In genomic region chr2:55875434-55876135, GRCh38 we compare ENCODE assay signal across 12 cellular contexts. TPM values are rescaled to one million over a fixed set of nuclear protein-coding genes. Genes with fewer than 3 reads are reported as not detected.
A peak's percentile ranks its signal among the peaks of the same experiment; 100 is the strongest.
DNase-seq lines count a peak whose midpoint lies in the region; ATAC-seq and TF ChIP-seq lines count a peak whose summit lies in the region.
"Had no signal": no experiment of that assay in that cellular context is flagged by ENCODE, and none has a peak within 500 bp of the region (broad histone marks: within the 10 kb centered on the region; RNA-seq: fewer than 3 reads in every experiment).

No MANE protein-coding gene starts in this region.

- no peak for TF ChIP-seq POLR2A in right lobe of liver (IDR thresholded peaks at IDR 0.05)

- 33% methylated on average over 4 of the region's 4 CpGs for WGBS in right lobe of liver (ENCODE audit: insufficient coverage, low coverage, low lambda C conversion rate, missing lambda C conversion rate)
- WGBS in endodermal cell (ENCODE audit: insufficient coverage in 1 of 2, insufficient read length in 1 of 2), 2 experiments: 76 to 78% methylated on average over 3 to 4 of the region's 4 CpGs

- no peaks in the 10 kb centered on the region for H3K36me3 Mint-ChIP-seq in activated T-cell treated with anti-CD3 and anti-CD28 coated beads, Interleukin-2, amount 50 U/mL, for 4 hours (ENCODE audit: insufficient read depth)
- no peaks in the 10 kb centered on the region for H3K36me3 Mint-ChIP-seq in endodermal cell (ENCODE audit: low read depth)

- intact Hi-C loops in right lobe of liver (cut with DNase I): no loop called here

- H3K36me3 ChIP-seq in adipocyte (ENCODE audit: control insufficient read depth, insufficient read depth, low read length, severe bottlenecking): peaks cover 69% of the 10 kb centered on the region
- no peaks in the 10 kb centered on the region for H3K36me3 ChIP-seq in right lobe of liver
- H3K36me3 ChIP-seq in endodermal cell (ENCODE audit: control insufficient read depth, insufficient read depth, low read length): no peaks in the 10 kb centered on the region
- H3K36me3 ChIP-seq: colonic mucosa had no signal

- no peak overlapping the region for H3K27ac Mint-ChIP-seq in endodermal cell
- H3K27ac Mint-ChIP-seq: CD4-positive, alpha-beta T cell had no signal

- H3K27me3 Mint-ChIP-seq in activated T-cell treated with anti-CD3 and anti-CD28 coated beads, Interleukin-2, amount 50 U/mL, for 4 hours (ENCODE audit: low read depth): peaks cover 2% of the 10 kb centered on the region
- no peaks in the 10 kb centered on the region for H3K27me3 Mint-ChIP-seq in endodermal cell (ENCODE audit: insufficient read depth)

- H3K9me3 ChIP-seq in adipocyte (ENCODE audit: control insufficient read depth, low read length): no peaks in the 10 kb centered on the region
- no peaks in the 10 kb centered on the region for H3K9me3 ChIP-seq in right lobe of liver
- H3K9me3 ChIP-seq in endodermal cell (ENCODE audit: control insufficient read depth, low read length): no peaks in the 10 kb centered on the region
- H3K9me3 ChIP-seq: colonic mucosa had no signal

- H3K27me3 ChIP-seq in adipocyte (replicated peaks; ENCODE audit: control insufficient read depth, insufficient read depth, low read length) (no peaks in the 10 kb centered on the region), right lobe of liver (no peaks in the 10 kb centered on the region), endodermal cell (ENCODE audit: control insufficient read depth, insufficient read depth, low read length, poor library complexity, severe bottlenecking) (no peaks in the 10 kb centered on the region)
- H3K27me3 ChIP-seq: colonic mucosa had no signal

- ATAC-seq in GM18870 (IDR thresholded peaks at IDR 0.05; ENCODE audit: unreplicated experiment) (peak; percentile 57), HG02885 (IDR thresholded peaks at IDR 0.05; ENCODE audit: poor library complexity, unreplicated experiment) (peak; percentile 71), right lobe of liver (peak; percentile 74 to 90 (median 84)), HG03108 (IDR thresholded peaks at IDR 0.05; ENCODE audit: unreplicated experiment) (no peak)
- no peak for ATAC-seq in activated T-cell treated with anti-CD3 and anti-CD28 coated beads, Interleukin-2, amount 50 U/mL, for 4 hours

- H3K4me1 ChIP-seq in adipocyte (ENCODE audit: control insufficient read depth, insufficient read depth, low read length) (peaks cover 49% of the 10 kb centered on the region), right lobe of liver (peaks cover 0 to 33% (median 0%) of the 10 kb centered on the region in 4 donors), endodermal cell (ENCODE audit: control insufficient read depth, insufficient read depth, low read length) (no peaks in the 10 kb centered on the region)
- H3K4me1 ChIP-seq: colonic mucosa had no signal

- H3K27ac ChIP-seq in right lobe of liver (peak overlapping the region in 1 of 3 donors; percentile 69), endodermal cell (ENCODE audit: low read depth, low read length) (no peak overlapping the region)
- H3K27ac ChIP-seq: colonic mucosa had no signal

- no peaks in the 10 kb centered on the region for H3K4me1 Mint-ChIP-seq in activated T-cell treated with anti-CD3 and anti-CD28 coated beads, Interleukin-2, amount 50 U/mL, for 4 hours (ENCODE audit: low read depth)
- H3K4me1 Mint-ChIP-seq in endodermal cell: no peaks in the 10 kb centered on the region

- H3K9me3 Mint-ChIP-seq in activated T-cell treated with anti-CD3 and anti-CD28 coated beads, Interleukin-2, amount 50 U/mL, for 4 hours: no peaks in the 10 kb centered on the region
- H3K9me3 Mint-ChIP-seq in endodermal cell: no peaks in the 10 kb centered on the region
- H3K9me3 Mint-ChIP-seq: CD4-positive, alpha-beta T cell had no signal

- H3K4me3 ChIP-seq in adipocyte (ENCODE audit: low read length): no peak overlapping the region
- H3K4me3 ChIP-seq in right lobe of liver: no peak overlapping the region
- no peak overlapping the region for H3K4me3 ChIP-seq in endodermal cell (ENCODE audit: low read length)
- H3K4me3 ChIP-seq: colonic mucosa had no signal

- DNase-seq in adipocyte (ENCODE audit: low read depth): peak; percentile 42
- DNase-seq in right lobe of liver: no peak
- no peak for DNase-seq in activated T-cell treated with anti-CD3 and anti-CD28 coated beads, Interleukin-2, amount 50 U/mL, for 4 hours
- no peak for DNase-seq in OCI-M1 (lab: John Stamatoyannopoulos, UW)
- no peak for DNase-seq in endodermal cell
- DNase-seq: CD4-positive, alpha-beta T cell; colonic mucosa; NCI-H2029 treated with DMSO at 0.1 percent for 48 hours had no signal

- H3K9ac ChIP-seq in adipocyte (ENCODE audit: low read length): peak overlapping the region; percentile 69
- no peak overlapping the region for H3K9ac ChIP-seq in endodermal cell (ENCODE audit: extremely low read depth, low read length, poor library complexity, severe bottlenecking)

- H3K4me3 Mint-ChIP-seq in activated T-cell treated with anti-CD3 and anti-CD28 coated beads, Interleukin-2, amount 50 U/mL, for 4 hours: no peak overlapping the region
- no peak overlapping the region for H3K4me3 Mint-ChIP-seq in endodermal cell
- H3K4me3 Mint-ChIP-seq: CD4-positive, alpha-beta T cell had no signal

- no peak for TF ChIP-seq CTCF in right lobe of liver (IDR thresholded peaks at IDR 0.05)
- TF ChIP-seq CTCF in endodermal cell (conservative IDR thresholded peaks at IDR 0.05): no peak

RNA-seq across cellular contexts. Expression of gene EFEMP1, which starts 48.0 kb away (rescaled TPM):
- total RNA-seq in right lobe of liver (10 to 100 TPM in 3 of 6 experiments, 1 to 10 TPM in 3; 2.4 to 36.8 (median 9.0) TPM), endodermal cell (1 to 10 TPM; 2.6 to 3.3 TPM)
- under 1 TPM; 0.25 to 0.43 (median 0.40) TPM for total RNA-seq in activated T-cell treated with anti-CD3 and anti-CD28 coated beads, Interleukin-2, amount 50 U/mL, for 4 hours
- polyA plus RNA-seq in endodermal cell (2013, experiment 1 of 2): 10.0 TPM
- polyA plus RNA-seq in endodermal cell (2013, experiment 2 of 2): 11.8 TPM
- total RNA-seq: CD4-positive, alpha-beta T cell; HT-29 had no signal

Comparison
In these comparisons a context has a peak if more than half of its experiments do, and no peak if none do; other contexts are left out.
1. ATAC-seq: peak in GM18870 (single experiment), HG02885 (single experiment) and right lobe of liver (4 of 4); none in activated T-cell treated with anti-CD3 and anti-CD28 coated beads, Interleukin-2, amount 50 U/mL, for 4 hours (0 of 2) and HG03108 (single experiment).